8 cellular contexts compared by ENCODE assay signal in genomic region chr2:183124222-183124956, GRCh38. TPM values are rescaled to one million over a fixed set of nuclear protein-coding genes. Genes with fewer than 3 reads are reported as not detected.
DNase-seq lines count a peak whose midpoint lies in the region; ATAC-seq and TF ChIP-seq lines count a peak whose summit lies in the region.

NUP35 (plus strand) TSS chr2:183124443; CDS start chr2:183124458, 15 bp downstream.

- DNase-seq in NCI-H1436 (lab: John Stamatoyannopoulos, UW) = peak; percentile 88
- DNase-seq in T follicular helper cell (ENCODE audit: low read depth) = peak; percentile 74
- DNase-seq in adipocyte (ENCODE audit: low read depth) = peak; percentile 98
- peak; percentile 93 for DNase-seq in cardiac septum (ENCODE audit: low spot score)
- DNase-seq in trophoblast cell = peak; percentile 89 to 99
- DNase-seq in type B pancreatic cell (ENCODE audit: extremely low spot score, unreplicated experiment) = peak; percentile 87

- H3K27me3 Mint-ChIP-seq in type B pancreatic cell = no peaks in the 10 kb centered on the region

- peak within 1 kb of the TSS; percentile 2 for H2BK120ac ChIP-seq in trophoblast cell (ENCODE audit: insufficient read depth, low read length, poor library complexity)

- H3K79me2 ChIP-seq in trophoblast cell (ENCODE audit: control insufficient read depth, insufficient read depth, low read length, poor library complexity) = peaks cover 2% of the 10 kb centered on the region

- peak within 1 kb of the TSS; percentile 76 for H4K12ac ChIP-seq in trophoblast cell (ENCODE audit: low read depth, low read length)

- H3K4ac ChIP-seq in trophoblast cell (ENCODE audit: low read depth, low read length) = peak within 1 kb of the TSS; percentile 22

- intact Hi-C loops in cardiac septum (cut with DNase I) = loop anchor here (1.0 to 5.0 kb wide), 2 partner anchors 47 to 86 kb away; partner anchors contain the start of genes DUSP19 and NCKAP1

- H3K18ac ChIP-seq in trophoblast cell (ENCODE audit: low read length) = peak within 1 kb of the TSS; percentile 50

- no peak within 1 kb of the TSS for H2BK12ac ChIP-seq in trophoblast cell (ENCODE audit: low read length)

- H3K9me3 ChIP-seq in adipocyte (ENCODE audit: control insufficient read depth, low read length) = no peaks in the 10 kb centered on the region
- no peaks in the 10 kb centered on the region for H3K9me3 ChIP-seq in trophoblast cell (ENCODE audit: insufficient read depth, low read depth, low read length)

- H2AK5ac ChIP-seq in trophoblast cell (ENCODE audit: low read length) = no peak within 1 kb of the TSS

- H3K4me2 ChIP-seq in trophoblast cell (ENCODE audit: low read length) = peak within 1 kb of the TSS; percentile 81

- peak within 1 kb of the TSS; percentile 43 for H3K14ac ChIP-seq in trophoblast cell (ENCODE audit: low read length)

- TF ChIP-seq CTCF in GM12875 (IDR thresholded peaks at IDR 0.05; ENCODE audit: borderline replicate concordance, insufficient read depth, low read depth, low read length) (no peak), type B pancreatic cell (conservative IDR thresholded peaks at IDR 0.05) (no peak)

- H3K9ac ChIP-seq in adipocyte (ENCODE audit: low read length) (peak within 1 kb of the TSS; percentile 87), trophoblast cell (ENCODE audit: low read length) (peak within 1 kb of the TSS; percentile 77)

- peaks cover 4% of the 10 kb centered on the region for H3K79me1 ChIP-seq in trophoblast cell (ENCODE audit: low read length)

- H3K36me3 Mint-ChIP-seq in type B pancreatic cell = no peaks in the 10 kb centered on the region

- peak within 1 kb of the TSS; percentile 93 for H3K27ac Mint-ChIP-seq in type B pancreatic cell

- no CpG with 5 or more reads among the region's 43 CpGs for WGBS in trophoblast cell (ENCODE audit: extremely low coverage, insufficient coverage, insufficient read length)

- no peaks in the 10 kb centered on the region for H3K9me3 Mint-ChIP-seq in type B pancreatic cell

- peak; percentile 94 for ATAC-seq in HG02798 (IDR thresholded peaks at IDR 0.05; ENCODE audit: poor library complexity, unreplicated experiment)

- H4K8ac ChIP-seq in trophoblast cell (ENCODE audit: low read depth, low read length) = peak within 1 kb of the TSS; percentile 79

- H2AFZ ChIP-seq in trophoblast cell (ENCODE audit: insufficient read depth, low read length, poor library complexity) = peak within 1 kb of the TSS; percentile 53

- H2BK5ac ChIP-seq in trophoblast cell (ENCODE audit: low read depth, low read length, poor library complexity) = peak within 1 kb of the TSS; percentile 23

- no peaks in the 10 kb centered on the region for H3K27me3 ChIP-seq in adipocyte (replicated peaks; ENCODE audit: control insufficient read depth, insufficient read depth, low read length)
- H3K27me3 ChIP-seq in trophoblast cell (ENCODE audit: insufficient read depth, low read length) = no peaks in the 10 kb centered on the region

- peaks cover 7% of the 10 kb centered on the region for H3K36me3 ChIP-seq in adipocyte (ENCODE audit: control insufficient read depth, insufficient read depth, low read length, severe bottlenecking)
- no peaks in the 10 kb centered on the region for H3K36me3 ChIP-seq in trophoblast cell (ENCODE audit: control insufficient read depth in 1 of 2, insufficient read depth in 2 of 2, low read length in 2 of 2)

- H3K4me3 Mint-ChIP-seq in type B pancreatic cell = peak within 1 kb of the TSS; percentile 98

- H3K27ac ChIP-seq in trophoblast cell (ENCODE audit: low read depth, low read length) = peak within 1 kb of the TSS; percentile 60

- peaks cover 12% of the 10 kb centered on the region for H3K4me1 Mint-ChIP-seq in type B pancreatic cell (ENCODE audit: unreplicated experiment)

- H3K4me3 ChIP-seq in GM12875 (ENCODE audit: low read depth, low read length) (peak within 1 kb of the TSS; percentile 87), adipocyte (ENCODE audit: low read length) (peak within 1 kb of the TSS; percentile 100), trophoblast cell (ENCODE audit: low read depth, low read length) (peak within 1 kb of the TSS; percentile 90)

- no peak within 1 kb of the TSS for H3K23ac ChIP-seq in trophoblast cell (ENCODE audit: low read length)

- H3K4me1 ChIP-seq in adipocyte (ENCODE audit: control insufficient read depth, insufficient read depth, low read length) (peaks cover 26% of the 10 kb centered on the region), trophoblast cell (ENCODE audit: control insufficient read depth in 1 of 2, insufficient read depth in 2 of 2, low read length in 2 of 2) (peaks cover 0 to 4% of the 10 kb centered on the region in 2 experiments)

- H4K91ac ChIP-seq in trophoblast cell (ENCODE audit: low read depth, low read length) = peak within 1 kb of the TSS; percentile 59

RNA-seq across cellular contexts. Expression of gene NUP35, which starts in this region (rescaled TPM):
- total RNA-seq in cardiac septum (7.0 TPM), type B pancreatic cell (ENCODE audit: low replicate concordance) (14.4 and 24.4 TPM in 2 replicates)
- 10.7 and 11.0 TPM in 2 replicates for polyA plus RNA-seq in trophoblast cell (2013)

Comparison
In these comparisons a context has a peak if more than half of its experiments do, and no peak if none do; other contexts are left out.
1. Peak in every context shown above with its lines: DNase-seq, ATAC-seq, H3K4me3 ChIP-seq and H3K27ac ChIP-seq.